In the genomic region with DNA sequence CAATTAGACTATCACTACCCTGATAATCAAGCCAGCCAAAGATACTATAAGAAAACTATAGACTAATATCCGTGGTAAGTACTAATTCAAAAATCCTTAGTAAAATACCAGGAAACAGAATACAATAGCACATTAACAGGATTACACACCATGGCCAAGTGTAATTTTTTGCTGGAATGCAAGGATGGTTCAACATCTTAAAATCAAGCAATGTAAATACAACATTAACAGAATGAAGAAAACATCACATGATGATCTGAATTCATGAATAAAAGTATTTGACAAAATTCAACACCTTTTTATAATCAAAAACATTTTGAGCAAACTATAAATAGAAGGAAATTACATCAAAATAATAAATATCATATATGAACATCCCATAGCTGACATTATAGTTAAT, we compare ENCODE assay signal across 20 cellular contexts.
DNase-seq lines count a peak whose midpoint lies in the region; ATAC-seq, FAIRE-seq and TF ChIP-seq lines count a peak whose summit lies in the region.
"Had no signal": no experiment of that assay in that cellular context is flagged by ENCODE, and none has a peak within 500 bp of the region (broad histone marks: within the 10 kb centered on the region; RNA-seq: fewer than 3 reads in every experiment).

No MANE protein-coding gene starts in this region.

- 0% methylated on average over 1 of the region's 1 CpG for WGBS in K562 (ENCODE audit: insufficient coverage, low coverage, missing lambda C conversion rate)
- WGBS in small intestine, 3 donors = 87 to 96% (median 92%) methylated on average over 1 of the region's 1 CpG

- H3K4me1 ChIP-seq in HEK293 (ENCODE audit: control insufficient read depth, insufficient read depth, low read length) = no peaks in the 10 kb centered on the region
- H3K4me1 ChIP-seq in K562 (replicated peaks in 1 of 2; ENCODE audit: control insufficient read depth in 2 of 2, insufficient read depth in 2 of 2, low read length in 2 of 2) = no peaks in the 10 kb centered on the region
- H3K4me1 ChIP-seq in small intestine (ENCODE audit: control insufficient read depth in 2 of 2, insufficient read depth in 1 of 2, low read depth in 1 of 2, low read length in 1 of 2) = no peaks in the 10 kb centered on the region
- H3K4me1 ChIP-seq: A549; BLaER1 treated with 17β-estradiol and CSF1 and Interleukin-3, amounts not matched to agents 10 nM and 100 nM; Caco-2 had no signal

- H3K27ac ChIP-seq in HEK293 (ENCODE audit: extremely low read depth, low read depth, low read length) = no peak overlapping the region
- no peak overlapping the region for H3K27ac ChIP-seq in K562 (ENCODE audit: extremely low read depth, low read depth, low read length)
- no peak overlapping the region for H3K27ac ChIP-seq in small intestine (ENCODE audit: low read depth in 1 of 2, low read length in 1 of 2)
- H3K27ac ChIP-seq: 22Rv1; A549; BLaER1 treated with 17β-estradiol and CSF1 and Interleukin-3, amounts not matched to agents 10 nM and 100 nM; C4-2B had no signal

- FAIRE-seq in K562 (lab: Jason Lieb, UNC) = no peak
- peak; percentile 39 for FAIRE-seq in small intestine (lab: Jason Lieb, UNC)
- FAIRE-seq: A549, D721Med, G401.6, GM12891, GM19239 had no signal

- no peak overlapping the region for H3K9ac ChIP-seq in K562 (ENCODE audit: insufficient read depth in 1 of 2, low read depth in 2 of 2, low read length in 2 of 2)
- H3K9ac ChIP-seq: BLaER1 treated with 17β-estradiol and CSF1 and Interleukin-3, amounts not matched to agents 10 nM and 100 nM had no signal

- no peaks in the 10 kb centered on the region for H4K20me1 ChIP-seq in K562 (replicated peaks; ENCODE audit: control insufficient read depth, insufficient read depth, low read length)
- H4K20me1 ChIP-seq: BLaER1 treated with 17β-estradiol and CSF1 and Interleukin-3, amounts not matched to agents 10 nM and 100 nM had no signal

- no TSS peak for BruUV-seq in K562 (replicated peaks; lab: Mats Ljungman, UMichigan)

- CTCF ChIA-PET in HEK293 (lab: Yijun Ruan, JAX) = no interaction called here
- CTCF ChIA-PET in K562 (lab: Yijun Ruan, JAX; ENCODE audit: low intra/inter-chr PET ratio) = no interaction called here

- H2AFZ ChIP-seq in K562 (ENCODE audit: low read depth, low read length) = no peak overlapping the region

- in situ Hi-C loops in K562 (cut with MboI) = no loop called here

- no peak for TF ChIP-seq EP300 in K562 (IDR thresholded peaks at IDR 0.05; ENCODE audit: low read length)

- H3K27me3 ChIP-seq in K562 (ENCODE audit: control insufficient read depth in 2 of 2, insufficient read depth in 2 of 2, low read length in 2 of 2) (no peaks in the 10 kb centered on the region), small intestine (ENCODE audit: control insufficient read depth in 2 of 2, insufficient read depth in 2 of 2, low read length in 2 of 2) (no peaks in the 10 kb centered on the region)
- H3K27me3 ChIP-seq: BLaER1 treated with 17β-estradiol and CSF1 and Interleukin-3, amounts not matched to agents 10 nM and 100 nM had no signal

- ATAC-seq in K562 (no peak), HG03342 (IDR thresholded peaks at IDR 0.05; ENCODE audit: unreplicated experiment) (no peak)
- ATAC-seq: A549; CD8-positive, alpha-beta T cell had no signal

- POLR2A ChIA-PET in HEK293 (lab: Yijun Ruan, JAX) = no interaction called here
- POLR2A ChIA-PET in K562 (lab: Yijun Ruan, JAX) = no interaction called here

- H3K4me2 ChIP-seq in K562 (ENCODE audit: insufficient read depth, low read length) = no peak overlapping the region
- H3K4me2 ChIP-seq: A549; BLaER1 treated with 17β-estradiol and CSF1 and Interleukin-3, amounts not matched to agents 10 nM and 100 nM had no signal

- H3K36me3 ChIP-seq in HEK293 (ENCODE audit: control insufficient read depth in 2 of 2, insufficient read depth in 1 of 2, low read length in 2 of 2) = no peaks in the 10 kb centered on the region
- H3K36me3 ChIP-seq in K562 (ENCODE audit: control insufficient read depth, insufficient read depth, low read length) = no peaks in the 10 kb centered on the region
- no peaks in the 10 kb centered on the region for H3K36me3 ChIP-seq in small intestine (ENCODE audit: control insufficient read depth in 2 of 2, insufficient read depth in 2 of 2, low read length in 2 of 2)
- H3K36me3 ChIP-seq: BLaER1 treated with 17β-estradiol and CSF1 and Interleukin-3, amounts not matched to agents 10 nM and 100 nM had no signal

- H3K9me1 ChIP-seq in K562 (ENCODE audit: control insufficient read depth, insufficient read depth, low read length) = no peaks in the 10 kb centered on the region

- DNase-seq in K562 (ENCODE audit: extremely low read depth in 1 of 4, low spot score in 3 of 4) (no peak), small intestine (no peak), dermis blood vessel endothelial cell (no peak)
- DNase-seq: AML-193; Caco-2; Calu3; CD4-positive, alpha-beta T cell; CD8-positive, alpha-beta T cell; DMS79 treated with DMSO at 0.1 percent for 48 hours; GF-D8 had no signal

- intact Hi-C loops in K562 (cut with micrococcal nuclease) = no loop called here

- TF ChIP-seq RAD21 in K562 (CRISPR knock-in tag; conservative IDR thresholded peaks at IDR 0.05 in 1 of 2, IDR thresholded peaks at IDR 0.05 in 1 of 2) = no peak

- no peak overlapping the region for H3K4me3 ChIP-seq in HEK293 (ENCODE audit: low read depth, low read length)
- H3K4me3 ChIP-seq in K562 = no peak overlapping the region
- no peak overlapping the region for H3K4me3 ChIP-seq in small intestine (ENCODE audit: low read depth in 1 of 2, low read length in 2 of 2)
- H3K4me3 ChIP-seq: A549; BLaER1 treated with 17β-estradiol and CSF1 and Interleukin-3, amounts not matched to agents 10 nM and 100 nM had no signal

- H3K9me3 ChIP-seq in HEK293 (ENCODE audit: control insufficient read depth, insufficient read depth, low read depth, low read length) (no peaks in the 10 kb centered on the region), K562 (replicated peaks; ENCODE audit: control insufficient read depth, insufficient read depth, low read depth, low read length) (no peaks in the 10 kb centered on the region), small intestine (ENCODE audit: control insufficient read depth, low read depth) (no peaks in the 10 kb centered on the region)

- no peaks in the 10 kb centered on the region for H3K79me2 ChIP-seq in K562 (ENCODE audit: control insufficient read depth, insufficient read depth, low read length)

- no peak for TF ChIP-seq CTCF in HEK293 (tag by site-specific recombination; IDR thresholded peaks at IDR 0.05)
- TF ChIP-seq CTCF in K562 (IDR thresholded peaks at IDR 0.05 in 2 of 3, conservative IDR thresholded peaks at IDR 0.05 in 1 of 3; ENCODE audit: insufficient read depth in 2 of 3, low read depth in 1 of 3, low read length in 3 of 3) = no peak

- TF ChIP-seq POLR2A in K562 (conservative IDR thresholded peaks at IDR 0.05) = no peak

TF ChIP-seq in HEK293, 187 proteins besides CTCF, POLR2A, EP300 and RAD21:
- TF ChIP-seq ZBTB21 (tag by site-specific recombination; IDR thresholded peaks at IDR 0.05) = no peak
- peak; percentile 63 for TF ChIP-seq SETDB1 (IDR thresholded peaks at IDR 0.05; ENCODE audit: insufficient read length, low read length)
TF ChIP-seq in HEK293: peak in this region for 1.

TF ChIP-seq in K562, 482 proteins besides CTCF, POLR2A, EP300 and RAD21:
- TF ChIP-seq STAT5A (IDR thresholded peaks at IDR 0.05; ENCODE audit: borderline replicate concordance, low read length) (no peak), ZNF324 (CRISPR knock-in tag; IDR thresholded peaks at IDR 0.05) (peak; percentile 84)
TF ChIP-seq in K562: peak in this region for 1.

Comparison
In these comparisons a context has a peak if more than half of its experiments do, and no peak if none do; other contexts are left out.
1. Of the 44 proteins assayed by ChIP-seq in both K562 and HEK293: peak only in K562: ZNF324; only in HEK293: SETDB1; in both: none; in neither: 42.